8 cellular contexts compared by ENCODE assay signal in the genomic region with DNA sequence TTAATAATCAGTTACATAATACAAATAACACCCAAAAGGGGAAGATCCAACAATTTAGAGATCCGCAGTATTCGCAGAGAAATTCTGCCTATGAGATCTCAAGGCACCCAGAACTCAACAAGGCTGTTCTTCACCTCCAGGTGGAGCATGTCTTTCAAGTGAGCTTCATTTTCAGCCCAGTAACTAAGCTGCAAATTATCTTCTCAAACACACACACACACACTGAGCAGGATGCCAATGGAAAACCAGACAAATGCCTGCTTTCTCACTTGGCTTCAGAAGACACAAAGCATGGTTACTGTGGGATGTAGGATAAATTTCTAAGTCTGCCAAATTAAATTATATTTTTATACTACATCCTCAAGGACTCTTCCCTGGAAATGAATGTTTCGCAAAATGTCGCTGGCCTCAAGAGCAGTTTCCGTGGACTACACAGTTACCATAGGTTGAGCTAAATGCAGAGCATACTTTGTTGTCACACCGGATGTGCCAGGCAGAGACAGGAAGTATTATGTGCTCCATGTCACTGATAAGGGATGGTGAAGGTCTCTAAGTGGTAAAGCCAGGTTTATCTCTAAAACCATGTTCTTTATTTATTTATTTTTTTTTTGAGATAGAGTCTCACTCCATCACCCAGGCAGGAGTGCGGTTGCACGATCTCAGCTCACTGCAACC. TPM values are rescaled to one million over a fixed set of nuclear protein-coding genes. Genes with fewer than 3 reads are reported as not detected.
DNase-seq lines count a peak whose midpoint lies in the region; ATAC-seq and TF ChIP-seq lines count a peak whose summit lies in the region.

No MANE protein-coding gene starts in this region.

- ATAC-seq in memory B cell (ENCODE audit: low read depth) (peak; percentile 26), HG02870 (IDR thresholded peaks at IDR 0.05; ENCODE audit: unreplicated experiment) (no peak)

- H3K9me3 ChIP-seq in Peyer's patch: no peaks in the 10 kb centered on the region

- no peak overlapping the region for H3K4me3 ChIP-seq in Peyer's patch

- peaks cover 2% of the 10 kb centered on the region for H3K4me1 Mint-ChIP-seq in memory B cell

- no peaks in the 10 kb centered on the region for H3K27me3 ChIP-seq in Peyer's patch

- no peaks in the 10 kb centered on the region for H3K4me1 ChIP-seq in Peyer's patch

- no peak for TF ChIP-seq POLR2A in Peyer's patch (IDR thresholded peaks at IDR 0.05)

- H3K27ac ChIP-seq in Peyer's patch: peak overlapping the region in 1 of 4 donors; percentile 13

- DNase-seq in NCI-H82 (lab: John Stamatoyannopoulos, UW): peak; percentile 53
- DNase-seq in NCI-H82 treated with DMSO at 0.1 percent for 48 hours (lab: John Stamatoyannopoulos, UW; ENCODE audit: unreplicated experiment): no peak
- peak; percentile 42 for DNase-seq in NCI-H2196 (lab: John Stamatoyannopoulos, UW; ENCODE audit: unreplicated experiment)
- DNase-seq in astrocyte of the hippocampus (ENCODE audit: low read depth, low spot score): peak; percentile 35
- DNase-seq in memory B cell (ENCODE audit: low spot score in 2 of 2): no peak
- DNase-seq in Peyer's patch: no peak
- DNase-seq in NCI-H510A treated with DMSO at 0.1 percent for 48 hours (lab: John Stamatoyannopoulos, UW): no peak

- H3K4me3 Mint-ChIP-seq in memory B cell: no peak overlapping the region

- no peak overlapping the region for H3K27ac Mint-ChIP-seq in memory B cell

- peak in 3 of 6 experiments; percentile 31 to 40 (median 37) for TF ChIP-seq CTCF in Peyer's patch (IDR thresholded peaks at IDR 0.05)

- peaks cover 0 to 94% (median 4%) of the 10 kb centered on the region in 3 donors for H3K36me3 ChIP-seq in Peyer's patch

- H3K27me3 Mint-ChIP-seq in memory B cell: no peaks in the 10 kb centered on the region

- H3K36me3 Mint-ChIP-seq in memory B cell: peaks cover 43% of the 10 kb centered on the region

- no peaks in the 10 kb centered on the region for H3K9me3 Mint-ChIP-seq in memory B cell

RNA-seq across cellular contexts. Expression of gene UBR4, which starts 30.3 kb away (rescaled TPM):
- 100 to 1,000 TPM; 193 to 292 (median 229) TPM for total RNA-seq in Peyer's patch

Comparison
In these comparisons a context has a peak if more than half of its experiments do, and no peak if none do; other contexts are left out.
1. DNase-seq: peak in NCI-H82 (single experiment), NCI-H2196 (single experiment) and astrocyte of the hippocampus (single experiment); none in NCI-H82 treated with DMSO at 0.1 percent for 48 hours (single experiment), memory B cell (0 of 2), Peyer's patch (0 of 3) and NCI-H510A treated with DMSO at 0.1 percent for 48 hours (single experiment).